In genomic region chr14:37655418-37655817, GRCh38 we compare ENCODE assay signal across 2 cellular contexts.
TF ChIP-seq lines count a peak whose summit lies in the region.

No MANE protein-coding gene starts in this region.

TF ChIP-seq in IMR-90, 13 proteins besides CTCF, POLR2A, EP300 and RAD21:
- TF ChIP-seq FOS (IDR thresholded peaks at IDR 0.05; ENCODE audit: low read depth, low read length) = 0 out of 2 replicates have a peak, but pooled peaks have one; percentile 2
- TF ChIP-seq NFE2L2 (IDR thresholded peaks at IDR 0.05; ENCODE audit: low read depth, low read length) = peak; percentile 88
- peak; percentile 48; the same call in 1 of the 2 replicates for TF ChIP-seq MAFK (IDR thresholded peaks at IDR 0.05; ENCODE audit: low read depth, low read length)
- TF ChIP-seq SMC3 (IDR thresholded peaks at IDR 0.05; ENCODE audit: low read depth, low read length) = no peak

TF ChIP-seq in K562, 482 proteins besides CTCF, POLR2A, EP300 and RAD21:
- TF ChIP-seq ZNF778 (CRISPR knock-in tag; IDR thresholded peaks at IDR 0.05) (no peak), KAT2B (IDR thresholded peaks at IDR 0.05; ENCODE audit: low read depth, low read length) (no peak), U2AF1 (optimal IDR thresholded peaks at IDR 0.05; ENCODE audit: low read depth, low read length) (no peak), RBM34 (IDR thresholded peaks at IDR 0.05; ENCODE audit: borderline replicate concordance, insufficient read depth, low read length) (no peak), ATF3 (IDR thresholded peaks at IDR 0.05) (peak; percentile 37; the same call in 1 of the 2 replicates), ATF3 (CRISPR knock-in tag; conservative IDR thresholded peaks at IDR 0.05) (no peak), ZNF316 (IDR thresholded peaks at IDR 0.05) (peak; percentile 84), C11orf30 (IDR thresholded peaks at IDR 0.05; ENCODE audit: low read depth) (peak; percentile 86), MAFG (tag; conservative IDR thresholded peaks at IDR 0.05) (peak; percentile 74), MEIS2 (IDR thresholded peaks at IDR 0.05; ENCODE audit: partially characterized antibody) (peak; percentile 33), ARID1B (IDR thresholded peaks at IDR 0.05) (peak; percentile 20; the same call in 1 of the 2 replicates), NFE2L1 (tag; IDR thresholded peaks at IDR 0.05; ENCODE audit: borderline replicate concordance, low read depth) (peak; percentile 47; the same call in 1 of the 2 replicates), SMARCA4 (IDR thresholded peaks at IDR 0.05) (0 out of 2 replicates have a peak, but pooled peaks have one; percentile 33), UBTF (IDR thresholded peaks at IDR 0.05; ENCODE audit: borderline replicate concordance in 1 of 2, low read depth in 2 of 2, low read length in 2 of 2) (no peak), NFE2 (IDR thresholded peaks at IDR 0.05; ENCODE audit: low read depth) (peak; percentile 89), BACH1 (tag; IDR thresholded peaks at IDR 0.05) (peak; percentile 63; the same call in 1 of the 2 replicates), MAFF (IDR thresholded peaks at IDR 0.05; ENCODE audit: low read length) (peak; percentile 89), E2F3 (CRISPR knock-in tag; IDR thresholded peaks at IDR 0.05) (no peak), GABPB2 (CRISPR knock-in tag; conservative IDR thresholded peaks at IDR 0.05) (no peak), MAFK (IDR thresholded peaks at IDR 0.05; ENCODE audit: low read length) (peak; percentile 71; the same call in 1 of the 2 replicates)
